1 cellular context compared by ENCODE assay signal in the genomic region with DNA sequence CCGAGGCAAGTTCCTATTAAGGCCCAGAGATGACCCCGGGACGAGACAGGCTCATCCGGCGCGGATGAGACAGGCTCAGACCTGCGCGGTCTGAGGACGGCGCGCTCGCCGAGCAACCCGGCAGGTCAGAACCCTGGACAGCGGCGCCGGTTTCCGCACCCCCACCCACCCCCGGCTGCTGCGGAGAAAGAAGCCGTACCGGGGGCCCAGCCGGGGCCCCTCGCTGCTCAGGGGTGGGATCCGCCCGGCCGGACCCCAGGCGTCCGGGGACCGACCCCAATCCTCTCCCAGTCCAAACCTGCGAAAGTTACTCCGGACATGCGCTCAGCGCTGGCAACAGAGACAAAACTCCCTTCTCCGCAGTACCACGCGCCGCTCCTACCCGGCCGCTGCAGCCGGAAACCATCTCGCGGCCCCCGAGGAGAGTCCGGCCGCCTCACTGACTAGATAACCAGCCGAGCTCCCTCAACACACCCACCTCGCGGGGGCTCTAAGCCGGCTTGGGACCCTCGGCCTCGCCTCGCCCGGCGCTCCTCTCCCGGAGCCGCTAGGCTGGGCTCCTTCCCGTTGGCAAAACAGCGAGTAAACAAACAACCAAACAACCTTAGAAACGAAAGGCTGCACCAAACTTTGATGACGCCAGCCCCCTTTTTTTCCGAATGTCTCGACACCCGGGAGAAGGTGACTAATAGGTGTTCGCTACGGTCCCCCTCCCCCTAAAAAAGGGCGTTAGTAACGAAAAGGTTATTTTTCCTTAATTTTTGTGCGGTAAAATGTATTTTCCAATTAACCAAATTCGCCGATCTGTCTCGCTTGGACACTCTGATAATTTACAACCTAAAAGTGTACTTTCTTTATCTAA.
TF ChIP-seq lines count a peak whose summit lies in the region.

No MANE protein-coding gene starts in this region.

TF ChIP-seq in endothelial cell of umbilical vein, 7 proteins besides CTCF, POLR2A, EP300 and RAD21 (continued from another document):
- peak; percentile 72 for TF ChIP-seq EZH2 (IDR thresholded peaks at IDR 0.05; ENCODE audit: borderline replicate concordance, low read depth, low read length, severe bottlenecking)
